Comparison of ENCODE assay signal across 8 cellular contexts in the genomic region with DNA sequence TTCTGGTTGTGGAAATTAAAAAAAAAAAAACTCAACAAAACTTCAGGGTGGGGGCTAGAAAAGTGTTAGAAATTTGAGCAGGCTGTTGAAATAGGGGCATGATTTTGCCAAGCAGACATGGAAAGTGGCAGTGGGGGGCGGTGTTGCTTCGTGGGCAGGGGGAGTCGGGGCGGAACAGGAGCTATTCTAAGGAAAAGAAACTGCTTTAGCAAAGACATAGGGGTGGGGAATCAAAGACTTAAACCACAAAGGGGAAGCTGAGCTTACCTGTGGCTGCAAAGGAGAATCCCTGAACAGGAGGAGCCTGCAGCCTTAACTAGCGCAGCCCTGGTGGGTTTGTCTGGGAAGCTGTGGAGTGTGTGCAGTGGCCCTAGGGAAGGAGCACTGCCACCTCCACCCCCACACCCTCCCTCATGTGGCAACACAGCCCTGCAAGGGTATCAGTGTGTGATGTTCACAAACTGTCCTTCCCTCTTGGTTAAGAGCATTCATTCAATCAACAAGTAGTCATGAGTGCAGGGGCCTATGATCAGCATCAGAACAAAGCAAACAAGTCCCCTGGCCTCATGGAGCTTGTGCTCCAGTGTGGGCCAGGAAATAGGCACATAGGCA. TPM values are rescaled to one million over a fixed set of nuclear protein-coding genes. Genes with fewer than 3 reads are reported as not detected.
DNase-seq lines count a peak whose midpoint lies in the region; ATAC-seq, FAIRE-seq and TF ChIP-seq lines count a peak whose summit lies in the region.
"Had no signal": no experiment of that assay in that cellular context is flagged by ENCODE, and none has a peak within 500 bp of the region (broad histone marks: within the 10 kb centered on the region; RNA-seq: fewer than 3 reads in every experiment).

No MANE protein-coding gene starts in this region.

- H3K9me3 Mint-ChIP-seq in neural progenitor cell (no peaks in the 10 kb centered on the region), mesothelial cell of epicardium (no peaks in the 10 kb centered on the region)

- no peak overlapping the region for H3K27ac ChIP-seq in neural progenitor cell
- H3K27ac ChIP-seq: SK-N-MC had no signal

- H3K9me3 ChIP-seq in neural progenitor cell (ENCODE audit: low read depth) = no peaks in the 10 kb centered on the region

- no peak overlapping the region for H2AFZ ChIP-seq in neural progenitor cell (replicated peaks)

- DNase-seq in GM19239 (ENCODE audit: insufficient read length, low spot score) (no peak), neural progenitor cell (ENCODE audit: low spot score) (peak; percentile 41), occipital lobe (lab: John Stamatoyannopoulos, UW) (no peak), mesothelial cell of epicardium (ENCODE audit: low spot score in 2 of 2, unreplicated experiment in 2 of 2) (no peak), NCI-H1694 treated with DMSO at 0.1 percent for 48 hours (lab: John Stamatoyannopoulos, UW) (no peak)
- DNase-seq in activated CD4-positive, alpha-beta T cell treated with anti-CD3 and anti-CD28 coated beads for 4 hours = peak; percentile 30 to 40

- peaks cover 8% of the 10 kb centered on the region for H3K4me1 ChIP-seq in neural progenitor cell

- H4K20me1 ChIP-seq in neural progenitor cell (ENCODE audit: low read depth) = no peaks in the 10 kb centered on the region

- H3K4me3 ChIP-seq in neural progenitor cell = no peak overlapping the region
- H3K4me3 ChIP-seq: SK-N-MC had no signal

- H3K27me3 ChIP-seq in neural progenitor cell = no peaks in the 10 kb centered on the region

- H3F3A ChIP-seq in neural progenitor cell (ENCODE audit: low read depth) = no peaks in the 10 kb centered on the region

- ATAC-seq in HG03025 (IDR thresholded peaks at IDR 0.05; ENCODE audit: low FRiP score, unreplicated experiment) = peak; percentile 58

- no peaks in the 10 kb centered on the region for H3K79me2 ChIP-seq in neural progenitor cell (ENCODE audit: low read depth)

- H3K36me3 Mint-ChIP-seq in neural progenitor cell (peaks cover 10% of the 10 kb centered on the region), mesothelial cell of epicardium (peaks cover 3% of the 10 kb centered on the region)

- peak; percentile 88 for FAIRE-seq in GM19239 (lab: Jason Lieb, UNC)

- H3K4me2 ChIP-seq in neural progenitor cell = no peak overlapping the region

- peak; percentile 51 for TF ChIP-seq CTCF in neural progenitor cell (IDR thresholded peaks at IDR 0.05)
- TF ChIP-seq CTCF in mesothelial cell of epicardium (IDR thresholded peaks at IDR 0.05; ENCODE audit: unreplicated experiment) = no peak

- H3K27me3 Mint-ChIP-seq in neural progenitor cell (ENCODE audit: insufficient read depth, low read depth) (no peaks in the 10 kb centered on the region), mesothelial cell of epicardium (ENCODE audit: low read depth) (no peaks in the 10 kb centered on the region)

- H3K9ac ChIP-seq in neural progenitor cell = no peak overlapping the region

- H3K27ac Mint-ChIP-seq in neural progenitor cell = peak overlapping the region; percentile 55
- H3K27ac Mint-ChIP-seq in mesothelial cell of epicardium = no peak overlapping the region

- H3K4me3 Mint-ChIP-seq in neural progenitor cell (no peak overlapping the region), mesothelial cell of epicardium (no peak overlapping the region)

- H3K36me3 ChIP-seq in neural progenitor cell = no peaks in the 10 kb centered on the region

- H3K4me1 Mint-ChIP-seq in neural progenitor cell = peaks cover 14% of the 10 kb centered on the region
- no peaks in the 10 kb centered on the region for H3K4me1 Mint-ChIP-seq in mesothelial cell of epicardium

RNA-seq across cellular contexts. Expression of gene SEL1L3, which starts 20.5 kb away (rescaled TPM):
- total RNA-seq in neural progenitor cell (ENCODE audit: low replicate concordance) (49.6 and 87.2 TPM in 2 replicates), occipital lobe (92.3 TPM), mesothelial cell of epicardium (13.8 to 14.4 TPM (median 14.3 TPM) in 3 replicates)

Comparison
In these comparisons a context has a peak if more than half of its experiments do, and no peak if none do; other contexts are left out.
1. DNase-seq: peak in activated CD4-positive, alpha-beta T cell treated with anti-CD3 and anti-CD28 coated beads for 4 hours (2 of 2) and neural progenitor cell (single experiment); none in GM19239 (single experiment), occipital lobe (single experiment), mesothelial cell of epicardium (0 of 2) and NCI-H1694 treated with DMSO at 0.1 percent for 48 hours (single experiment).